ENCODE assay signal across 1 cellular context in genomic region chr19:2607712-2608601, GRCh38.
TF ChIP-seq lines count a peak whose summit lies in the region.

No MANE protein-coding gene starts in this region.

TF ChIP-seq in K562, 482 proteins besides CTCF, POLR2A, EP300 and RAD21 (continued from another document):
- TF ChIP-seq ZBTB26 (CRISPR knock-in tag; IDR thresholded peaks at IDR 0.05) (no peak), POLR3G (IDR thresholded peaks at IDR 0.05; ENCODE audit: extremely low read depth, insufficient read length, insufficient replicate concordance) (no peak), ZNF175 (CRISPR knock-in tag; IDR thresholded peaks at IDR 0.05; ENCODE audit: low read depth) (no peak)
